Comparison of ENCODE assay signal across 32 cellular contexts in genomic region chr7:142913051-142913450, GRCh38. TPM values are rescaled to one million over a fixed set of nuclear protein-coding genes. Genes with fewer than 3 reads are reported as not detected.
"Had no signal": no experiment of that assay in that cellular context is flagged by ENCODE, and none has a peak within 500 bp of the region (broad histone marks: within the 10 kb centered on the region; RNA-seq: fewer than 3 reads in every experiment).

No MANE protein-coding gene starts in this region.

- H3K27me3 ChIP-seq: brain microvascular endothelial cell had no signal

- H3K27ac Mint-ChIP-seq: activated CD4-positive, alpha-beta T cell treated with anti-CD3 and anti-CD28 coated beads for 36 hours; activated CD4-positive, alpha-beta T cell treated with anti-CD3 and anti-CD28 coated beads, Interleukin-2, amount 10 ng/mL, durations not matched to agents 7 days and 5 days; activated naive CD8-positive, alpha-beta T cell treated with anti-CD3 and anti-CD28 coated beads for 36 hours; activated T-cell treated with anti-CD3 and anti-CD28 coated beads, Interleukin-2, amount 50 U/mL, for 72 hours; activated T-helper 17 cell treated with anti-CD3 and anti-CD28 coated beads, Interleukin-2, amount 50 U/mL, for 72 hours; WTC11 had no signal

- H3K36me3 ChIP-seq: brain microvascular endothelial cell had no signal

- DNase-seq: activated CD4-positive, alpha-beta T cell treated with anti-CD3 and anti-CD28 coated beads for 36 hours; activated CD4-positive, alpha-beta T cell treated with anti-CD3 and anti-CD28 coated beads, Interleukin-2, amount 10 ng/mL, durations not matched to agents 7 days and 5 days; activated CD4-positive, alpha-beta T cell treated with anti-CD3 and anti-CD28 coated beads, Interleukin-2, amount 50 U/mL, for 48 hours; activated effector memory CD4-positive, alpha-beta T cell treated with anti-CD3 and anti-CD28 coated beads, Interleukin-2, amount 50 U/mL, for 16 hours; activated naive CD4-positive, alpha-beta T cell; activated naive CD4-positive, alpha-beta T cell treated with anti-CD3 and anti-CD28 coated beads, Interleukin-2, amount 50 U/mL, for 16 hours; activated naive CD8-positive, alpha-beta T cell treated with anti-CD3 and anti-CD28 coated beads for 36 hours; activated T-cell treated with anti-CD3 and anti-CD28 coated beads, Interleukin-2, amount 50 U/mL, for 1 hour; activated T-cell treated with anti-CD3 and anti-CD28 coated beads, Interleukin-2, amount 50 U/mL, for 72 hours; amniotic stem cell; aorta; brain microvascular endothelial cell; central memory CD4-positive, alpha-beta T cell; NCI-H1105; NCI-H1417 treated with DMSO at 0.1 percent for 48 hours; NCI-H1694; NCI-H1930; NCI-H2081 treated with DMSO at 0.1 percent for 48 hours; NCI-H345; NCI-H524 treated with DMSO at 0.1 percent for 48 hours; PC-3; SIG-M5; T-helper 1 cell had no signal

- H3K4me1 Mint-ChIP-seq: activated CD4-positive, alpha-beta T cell treated with anti-CD3 and anti-CD28 coated beads for 36 hours; activated CD4-positive, alpha-beta T cell treated with anti-CD3 and anti-CD28 coated beads, Interleukin-2, amount 10 ng/mL, durations not matched to agents 7 days and 5 days; activated naive CD8-positive, alpha-beta T cell treated with anti-CD3 and anti-CD28 coated beads for 36 hours; activated T-helper 17 cell treated with anti-CD3 and anti-CD28 coated beads, Interleukin-2, amount 50 U/mL, for 72 hours had no signal

- H3K9me3 Mint-ChIP-seq: activated CD4-positive, alpha-beta T cell treated with anti-CD3 and anti-CD28 coated beads, Interleukin-2, amount 10 ng/mL, durations not matched to agents 7 days and 5 days; activated naive CD8-positive, alpha-beta T cell treated with anti-CD3 and anti-CD28 coated beads for 36 hours; activated T-cell treated with anti-CD3 and anti-CD28 coated beads, Interleukin-2, amount 50 U/mL, for 72 hours; activated T-helper 17 cell treated with anti-CD3 and anti-CD28 coated beads, Interleukin-2, amount 50 U/mL, for 72 hours; WTC11 had no signal

- H3K27ac ChIP-seq: brain microvascular endothelial cell, RWPE1 had no signal

- H3K4me3 Mint-ChIP-seq: activated CD4-positive, alpha-beta T cell treated with anti-CD3 and anti-CD28 coated beads for 36 hours; activated CD4-positive, alpha-beta T cell treated with anti-CD3 and anti-CD28 coated beads, Interleukin-2, amount 10 ng/mL, durations not matched to agents 7 days and 5 days; activated naive CD8-positive, alpha-beta T cell treated with anti-CD3 and anti-CD28 coated beads for 36 hours; activated T-cell treated with anti-CD3 and anti-CD28 coated beads, Interleukin-2, amount 50 U/mL, for 72 hours; activated T-helper 17 cell treated with anti-CD3 and anti-CD28 coated beads, Interleukin-2, amount 50 U/mL, for 72 hours; WTC11 had no signal

- H3K36me3 Mint-ChIP-seq: activated naive CD8-positive, alpha-beta T cell treated with anti-CD3 and anti-CD28 coated beads for 36 hours; WTC11 had no signal

RNA-seq across cellular contexts. Expression of gene TRPV5, which starts 20.5 kb away (rescaled TPM):
- total RNA-seq: activated CD4-positive, alpha-beta T cell treated with anti-CD3 and anti-CD28 coated beads for 36 hours; activated CD4-positive, alpha-beta T cell treated with anti-CD3 and anti-CD28 coated beads, Interleukin-2, amount 10 ng/mL, durations not matched to agents 7 days and 5 days; activated naive CD8-positive, alpha-beta T cell treated with anti-CD3 and anti-CD28 coated beads for 36 hours; aorta; MCF 10A; NCI-H460; PC-3; Right ventricle myocardium inferior; SK-MEL-5; T-helper 2 cell treated with Interferon-gamma antibody and Interleukin-4, amounts not matched to agents 100 ng/mL and 5 ng/mL, for 36 hours; WTC11 had no signal
- polyA plus RNA-seq: aorta had no signal

RNA-seq across cellular contexts. Expression of gene LLCFC1, which starts 26.2 kb away (rescaled TPM):
- total RNA-seq: activated CD4-positive, alpha-beta T cell treated with anti-CD3 and anti-CD28 coated beads for 36 hours; activated CD4-positive, alpha-beta T cell treated with anti-CD3 and anti-CD28 coated beads, Interleukin-2, amount 10 ng/mL, durations not matched to agents 7 days and 5 days; activated naive CD8-positive, alpha-beta T cell treated with anti-CD3 and anti-CD28 coated beads for 36 hours; activated T-cell treated with anti-CD3 and anti-CD28 coated beads, Interleukin-2, amount 50 U/mL, for 72 hours; activated T-helper 17 cell treated with anti-CD3 and anti-CD28 coated beads, Interleukin-2, amount 50 U/mL, for 72 hours; aorta; cerebellum; MCF 10A; NCI-H460; PC-3; Right ventricle myocardium inferior; SK-MEL-5; T-helper 2 cell treated with Interferon-gamma antibody and Interleukin-4, amounts not matched to agents 100 ng/mL and 5 ng/mL, for 36 hours; WTC11 had no signal
- polyA plus RNA-seq: aorta had no signal

RNA-seq across cellular contexts. Expression of gene TRPV6, which starts 27.5 kb away (rescaled TPM):
- total RNA-seq: activated CD4-positive, alpha-beta T cell treated with anti-CD3 and anti-CD28 coated beads for 36 hours; activated naive CD8-positive, alpha-beta T cell treated with anti-CD3 and anti-CD28 coated beads for 36 hours; NCI-H460; Right ventricle myocardium inferior; SK-MEL-5; T-helper 2 cell treated with Interferon-gamma antibody and Interleukin-4, amounts not matched to agents 100 ng/mL and 5 ng/mL, for 36 hours had no signal

RNA-seq across cellular contexts. Expression of gene KEL, which starts 49.1 kb away (rescaled TPM):
- total RNA-seq: MCF 10A, SK-MEL-5 had no signal

RNA-seq across cellular contexts. Expression of gene EPHB6, which starts 58.2 kb away (rescaled TPM):
- total RNA-seq: NCI-H460 had no signal
